Comparison of ENCODE assay signal across 9 cellular contexts in genomic region chr3:167876603-167877325, GRCh38.
DNase-seq lines count a peak whose midpoint lies in the region; ATAC-seq and TF ChIP-seq lines count a peak whose summit lies in the region.
"Had no signal": no experiment of that assay in that cellular context is flagged by ENCODE, and none has a peak within 500 bp of the region (broad histone marks: within the 10 kb centered on the region; RNA-seq: fewer than 3 reads in every experiment).

No MANE protein-coding gene starts in this region.

- BruUV-seq in PC-3 (replicated peaks; lab: Mats Ljungman, UMichigan) = no TSS peak

- H3F3A ChIP-seq in PC-3 (ENCODE audit: low read length, unreplicated experiment) = no peaks in the 10 kb centered on the region

- H3K79me2 ChIP-seq in PC-3 (ENCODE audit: low read length) = no peaks in the 10 kb centered on the region

- H3K36me3 ChIP-seq in PC-3 (ENCODE audit: low read depth, low read length) (no peaks in the 10 kb centered on the region), esophagus muscularis mucosa (no peaks in the 10 kb centered on the region)

- intact Hi-C loops in PC-3 (cut with micrococcal nuclease) (no loop called here), esophagus muscularis mucosa (cut with DNase I) (no loop called here)

- H2AFZ ChIP-seq in PC-3 (ENCODE audit: low read length) = no peak overlapping the region

- TF ChIP-seq EP300 in esophagus muscularis mucosa (IDR thresholded peaks at IDR 0.05) = no peak

- H3K9me2 ChIP-seq in PC-3 (replicated peaks; ENCODE audit: low read length) = no peaks in the 10 kb centered on the region

- POLR2A ChIA-PET in PC-3 (lab: Charles Lee; ENCODE audit: unreplicated experiment) = no interaction called here

- 15% methylated on average over 4 of the region's 4 CpGs for WGBS in esophagus muscularis mucosa

- H3K27ac ChIP-seq in PC-3 (ENCODE audit: low read length) = peak overlapping the region; percentile 37
- H3K27ac ChIP-seq in esophagus muscularis mucosa (replicated peaks in 1 of 4) = peak overlapping the region; percentile 45 to 76 (median 54)

- peaks cover 9% of the 10 kb centered on the region; the same call in 1 of the 2 replicates for H3K4me1 ChIP-seq in PC-3 (ENCODE audit: insufficient read depth, low read length)
- H3K4me1 ChIP-seq in esophagus muscularis mucosa = peaks cover 27 to 35% (median 28%) of the 10 kb centered on the region in 4 donors

- no peak overlapping the region for H3K9ac ChIP-seq in PC-3 (ENCODE audit: low read length)

- H3K27me3 ChIP-seq in PC-3 (ENCODE audit: low read length) = no peaks in the 10 kb centered on the region
- H3K27me3 ChIP-seq in esophagus muscularis mucosa = no peaks in the 10 kb centered on the region

- DNase-seq in Daoy (ENCODE audit: low read depth) (peak; percentile 50), PC-3 (peak; percentile 77), esophagus muscularis mucosa (ENCODE audit: extremely low spot score) (no peak), omental fat pad (ENCODE audit: low spot score) (no peak), HUDEP-2 (lab: John Stamatoyannopoulos, UW; ENCODE audit: unreplicated experiment in 76 of 76) (no peak), NCI-H2081 (lab: John Stamatoyannopoulos, UW) (no peak), T-helper 1 cell (no peak)
- DNase-seq: anterior cingulate cortex had no signal

- ATAC-seq in PC-3 = peak; percentile 95
- peak; percentile 84 for ATAC-seq in omental fat pad (ENCODE audit: low FRiP score)
- no peak for ATAC-seq in GM21447 (IDR thresholded peaks at IDR 0.05; ENCODE audit: unreplicated experiment)

- TF ChIP-seq CTCF in PC-3 (conservative IDR thresholded peaks at IDR 0.05; ENCODE audit: low read depth, low read length) (no peak), esophagus muscularis mucosa (IDR thresholded peaks at IDR 0.05) (no peak), omental fat pad (IDR thresholded peaks at IDR 0.05) (no peak)

- no peaks in the 10 kb centered on the region for H4K20me1 ChIP-seq in PC-3 (ENCODE audit: low read length)

- H3K4me3 ChIP-seq in PC-3 (ENCODE audit: low read length) = no peak overlapping the region
- no peak overlapping the region for H3K4me3 ChIP-seq in esophagus muscularis mucosa

- H3K9me3 ChIP-seq in PC-3 (ENCODE audit: low read length) (no peaks in the 10 kb centered on the region), esophagus muscularis mucosa (no peaks in the 10 kb centered on the region)

- H3K4me2 ChIP-seq in PC-3 (ENCODE audit: low read length) = peak overlapping the region; percentile 4; the same call in 1 of the 2 replicates

- no peak for TF ChIP-seq POLR2A in esophagus muscularis mucosa (IDR thresholded peaks at IDR 0.05; ENCODE audit: low read depth)

- CTCF ChIA-PET in PC-3 (lab: Charles Lee) = no interaction called here

Comparison
In these comparisons a context has a peak if more than half of its experiments do, and no peak if none do; other contexts are left out.
1. DNase-seq: peak in Daoy (single experiment) and PC-3 (single experiment); none in esophagus muscularis mucosa (single experiment), omental fat pad (single experiment), HUDEP-2 (0 of 76), NCI-H2081 (0 of 2) and T-helper 1 cell (0 of 5).